17 cellular contexts compared by ENCODE assay signal in genomic region chr3:104717828-104718196, GRCh38.
A peak's percentile ranks its signal among the peaks of the same experiment; 100 is the strongest.
DNase-seq lines count a peak whose midpoint lies in the region; ATAC-seq, FAIRE-seq and TF ChIP-seq lines count a peak whose summit lies in the region.
"Had no signal": no experiment of that assay in that cellular context is flagged by ENCODE, and none has a peak within 500 bp of the region (broad histone marks: within the 10 kb centered on the region; RNA-seq: fewer than 3 reads in every experiment).

No MANE protein-coding gene starts in this region.

- WGBS in suprapubic skin, result 92% methylated on average over 3 of the region's 3 CpGs

- H3K27me3 ChIP-seq in suprapubic skin, result no peaks in the 10 kb centered on the region
- H3K27me3 ChIP-seq: SJSA1, testis had no signal

- intact Hi-C loops in CD14-positive monocyte (cut with micrococcal nuclease), result no loop called here

- no peak for TF ChIP-seq POLR2A in GM12892 (IDR thresholded peaks at IDR 0.05; ENCODE audit: low read depth, low read length)
- TF ChIP-seq POLR2A in suprapubic skin (IDR thresholded peaks at IDR 0.05), result no peak

- DNase-seq in GM12892 (ENCODE audit: insufficient read length), result no peak
- DNase-seq in T-helper 17 cell, result no peak
- no peak for DNase-seq in RWPE1 (ENCODE audit: low spot score)
- no peak for DNase-seq in suprapubic skin (ENCODE audit: low spot score in 2 of 2)
- no peak for DNase-seq in NCI-H1930 (lab: John Stamatoyannopoulos, UW)
- no peak for DNase-seq in CD14-positive monocyte (ENCODE audit: low spot score)
- DNase-seq: activated CD4-positive, alpha-beta T cell treated with anti-CD3 and anti-CD28 coated beads, Interleukin-2, amount 10 ng/mL, durations not matched to agents 7 days and 5 days; activated naive CD4-positive, alpha-beta T cell treated with anti-CD3 and anti-CD28 coated beads, Interleukin-2, amount 50 U/mL, for 16 hours; GDM1; glutamatergic neuron; lower lobe of right lung; NCI-H446 treated with DMSO at 0.1 percent for 48 hours; stimulated activated CD4-positive, alpha-beta T cell treated with anti-CD3 and anti-CD28 coated beads, Interleukin-4, amount 100 ng/mL, for 1 hour; testis had no signal

- H3K4me1 Mint-ChIP-seq in T-helper 17 cell (no peaks in the 10 kb centered on the region), CD14-positive monocyte (no peaks in the 10 kb centered on the region)
- H3K4me1 Mint-ChIP-seq: activated CD4-positive, alpha-beta T cell treated with anti-CD3 and anti-CD28 coated beads, Interleukin-2, amount 10 ng/mL, durations not matched to agents 7 days and 5 days had no signal

- H3K36me3 Mint-ChIP-seq in T-helper 17 cell (ENCODE audit: low read depth), result no peaks in the 10 kb centered on the region
- no peaks in the 10 kb centered on the region for H3K36me3 Mint-ChIP-seq in CD14-positive monocyte

- no peaks in the 10 kb centered on the region for H3K9me3 ChIP-seq in T-helper 17 cell (ENCODE audit: control insufficient read depth, low read length, poor library complexity, severe bottlenecking)
- H3K9me3 ChIP-seq in suprapubic skin, result no peaks in the 10 kb centered on the region
- H3K9me3 ChIP-seq: lower lobe of right lung, SJSA1, testis had no signal

- TF ChIP-seq EP300 in suprapubic skin (IDR thresholded peaks at IDR 0.05), result no peak

- ATAC-seq in GM21390 (IDR thresholded peaks at IDR 0.05; ENCODE audit: unreplicated experiment), result peak; percentile 36
- peak; percentile 33 for ATAC-seq in HG03196 (IDR thresholded peaks at IDR 0.05; ENCODE audit: unreplicated experiment)
- ATAC-seq in T-helper 17 cell, result peak; percentile 44
- ATAC-seq: lower lobe of right lung had no signal

- TF ChIP-seq CTCF in RWPE1 (conservative IDR thresholded peaks at IDR 0.05; ENCODE audit: low read depth) (no peak), suprapubic skin (IDR thresholded peaks at IDR 0.05) (no peak), CD14-positive monocyte (IDR thresholded peaks at IDR 0.05) (no peak)

- FAIRE-seq in GM12892 (lab: Jason Lieb, UNC), result peak; percentile 76

- H3K27ac Mint-ChIP-seq in T-helper 17 cell (no peak overlapping the region), CD14-positive monocyte (no peak overlapping the region)
- H3K27ac Mint-ChIP-seq: activated CD4-positive, alpha-beta T cell treated with anti-CD3 and anti-CD28 coated beads, Interleukin-2, amount 10 ng/mL, durations not matched to agents 7 days and 5 days had no signal

- no peaks in the 10 kb centered on the region for H3K4me1 ChIP-seq in suprapubic skin
- H3K4me1 ChIP-seq: lower lobe of right lung, SJSA1, testis had no signal

- H3K36me3 ChIP-seq in suprapubic skin, result no peaks in the 10 kb centered on the region
- H3K36me3 ChIP-seq: lower lobe of right lung, SJSA1 had no signal

- peaks cover 0 to 5% (median 2%) of the 10 kb centered on the region in 7 donors for H3K9me3 Mint-ChIP-seq in CD14-positive monocyte
- H3K9me3 Mint-ChIP-seq: activated CD4-positive, alpha-beta T cell treated with anti-CD3 and anti-CD28 coated beads, Interleukin-2, amount 10 ng/mL, durations not matched to agents 7 days and 5 days had no signal

- H3K4me3 Mint-ChIP-seq in T-helper 17 cell (no peak overlapping the region), CD14-positive monocyte (no peak overlapping the region)
- H3K4me3 Mint-ChIP-seq: activated CD4-positive, alpha-beta T cell treated with anti-CD3 and anti-CD28 coated beads, Interleukin-2, amount 10 ng/mL, durations not matched to agents 7 days and 5 days had no signal

- POLR2A ChIA-PET in RWPE1 (lab: Yijun Ruan, JAX; ENCODE audit: low non-redundant PET), result no interaction called here

- H3K27me3 Mint-ChIP-seq in T-helper 17 cell (peaks cover 5% of the 10 kb centered on the region), CD14-positive monocyte (ENCODE audit: low read depth in 3 of 3) (peaks cover 0 to 2% (median 1%) of the 10 kb centered on the region in 3 donors)
- H3K27me3 Mint-ChIP-seq: activated CD4-positive, alpha-beta T cell treated with anti-CD3 and anti-CD28 coated beads, Interleukin-2, amount 10 ng/mL, durations not matched to agents 7 days and 5 days had no signal

- H3K27ac ChIP-seq in RWPE1 (no peak overlapping the region), suprapubic skin (no peak overlapping the region)
- H3K27ac ChIP-seq: lower lobe of right lung, SJSA1, testis had no signal

- CTCF ChIA-PET in RWPE1 (lab: Yijun Ruan, JAX), result interaction anchor here (0.6 kb wide), 1 partner anchor 85 kb away, joined by 4 read pairs; no protein-coding TSS in a partner anchor

- no peak overlapping the region for H3K4me3 ChIP-seq in suprapubic skin
- H3K4me3 ChIP-seq: lower lobe of right lung, SJSA1, testis had no signal
